ENCODE assay signal across 16 cellular contexts in genomic region chr16:53476867-53477266, GRCh38. TPM values are rescaled to one million over a fixed set of nuclear protein-coding genes. Genes with fewer than 3 reads are reported as not detected.
DNase-seq lines count a peak whose midpoint lies in the region; ATAC-seq and TF ChIP-seq lines count a peak whose summit lies in the region.
"Had no signal": no experiment of that assay in that cellular context is flagged by ENCODE, and none has a peak within 500 bp of the region (broad histone marks: within the 10 kb centered on the region; RNA-seq: fewer than 3 reads in every experiment).

No MANE protein-coding gene starts in this region.

- H3K4me3 Mint-ChIP-seq in T-helper 1 cell treated with Interleukin-12 subunit alpha and Interleukin-12 subunit beta and Interleukin-4 antibody, amounts not matched to agents 30 μg/mL and 1 μg/mL, for 36 hours, result peak overlapping the region; percentile 63
- H3K4me3 Mint-ChIP-seq in CD4-positive, CD25-positive, alpha-beta regulatory T cell, result peak overlapping the region in 3 of 4 donors; percentile 33 to 66 (median 46)
- H3K4me3 Mint-ChIP-seq in activated CD8-positive, alpha-beta T cell treated with anti-CD3 and anti-CD28 coated beads for 36 hours, result peak overlapping the region; percentile 8
- H3K4me3 Mint-ChIP-seq in effector memory CD8-positive, alpha-beta T cell, result peak overlapping the region in 1 of 2 donors; percentile 14
- H3K4me3 Mint-ChIP-seq: HFFc6 had no signal

- H3K27me3 Mint-ChIP-seq in T-helper 1 cell treated with Interleukin-12 subunit alpha and Interleukin-12 subunit beta and Interleukin-4 antibody, amounts not matched to agents 30 μg/mL and 1 μg/mL, for 36 hours (ENCODE audit: low read depth), result no peaks in the 10 kb centered on the region
- no peaks in the 10 kb centered on the region for H3K27me3 Mint-ChIP-seq in CD4-positive, CD25-positive, alpha-beta regulatory T cell
- no peaks in the 10 kb centered on the region for H3K27me3 Mint-ChIP-seq in activated CD8-positive, alpha-beta T cell treated with anti-CD3 and anti-CD28 coated beads for 36 hours
- H3K27me3 Mint-ChIP-seq in effector memory CD8-positive, alpha-beta T cell, result no peaks in the 10 kb centered on the region

- no peak for TF ChIP-seq EP300 in transverse colon (IDR thresholded peaks at IDR 0.05; ENCODE audit: low read depth)

- peaks cover 94% of the 10 kb centered on the region for H3K36me3 ChIP-seq in CD4-positive, CD25-positive, alpha-beta regulatory T cell (ENCODE audit: control insufficient read depth, insufficient read depth, low read length)
- H3K36me3 ChIP-seq in transverse colon, result peaks cover 0 to 62% (median 25%) of the 10 kb centered on the region in 4 donors

- intact Hi-C loops in activated CD8-positive, alpha-beta T cell treated with anti-CD3 and anti-CD28 coated beads for 36 hours (cut with micrococcal nuclease), result no loop called here
- intact Hi-C loops in left colon (cut with DNase I, micrococcal nuclease) (no loop called here), transverse colon (cut with DNase I; ENCODE audit: low total_unique reads) (no loop called here)

- no peak for TF ChIP-seq POLR2A in transverse colon (IDR thresholded peaks at IDR 0.05)

- in situ Hi-C loops in transverse colon (cut with MboI; ENCODE audit: low pct_ligation_motif_present in 1 of 4, low pct_unique_long_range_greater_than_20kb in 1 of 4, low sequenced_read_pairs in 3 of 4), result loop anchor here in 1 of 4 donors (25.0 kb wide), 1 partner anchor 190 kb away; no protein-coding TSS in a partner anchor

- DNase-seq in T-helper 1 cell (no peak), left colon (no peak), transverse colon (no peak)
- no peak for DNase-seq in CD4-positive, CD25-positive, alpha-beta regulatory T cell
- no peak for DNase-seq in activated CD8-positive, alpha-beta T cell treated with anti-CD3 and anti-CD28 coated beads for 36 hours
- no peak for DNase-seq in effector memory CD8-positive, alpha-beta T cell
- DNase-seq: Caco-2, HFFc6, NCI-H1105, NCI-H1694 treated with DMSO at 0.1 percent for 48 hours, NCI-H446 treated with DMSO at 0.1 percent for 48 hours, NCI-H774 had no signal

- H3K4me1 ChIP-seq in CD4-positive, CD25-positive, alpha-beta regulatory T cell (ENCODE audit: control insufficient read depth, insufficient read depth, low read length, poor library complexity, severe bottlenecking), result peaks cover 7% of the 10 kb centered on the region
- no peaks in the 10 kb centered on the region for H3K4me1 ChIP-seq in transverse colon
- H3K4me1 ChIP-seq: Caco-2 had no signal

- peaks cover 9% of the 10 kb centered on the region for H3K9me3 Mint-ChIP-seq in T-helper 1 cell treated with Interleukin-12 subunit alpha and Interleukin-12 subunit beta and Interleukin-4 antibody, amounts not matched to agents 30 μg/mL and 1 μg/mL, for 36 hours
- H3K9me3 Mint-ChIP-seq in CD4-positive, CD25-positive, alpha-beta regulatory T cell, result peaks cover 0 to 10% (median 2%) of the 10 kb centered on the region in 7 donors
- no peaks in the 10 kb centered on the region for H3K9me3 Mint-ChIP-seq in activated CD8-positive, alpha-beta T cell treated with anti-CD3 and anti-CD28 coated beads for 36 hours
- no peaks in the 10 kb centered on the region for H3K9me3 Mint-ChIP-seq in effector memory CD8-positive, alpha-beta T cell
- H3K9me3 Mint-ChIP-seq: HFFc6 had no signal

- no peaks in the 10 kb centered on the region for H3K27me3 ChIP-seq in CD4-positive, CD25-positive, alpha-beta regulatory T cell (ENCODE audit: control insufficient read depth, insufficient read depth, low read length)
- H3K27me3 ChIP-seq in transverse colon, result no peaks in the 10 kb centered on the region

- peaks cover 27% of the 10 kb centered on the region for H3K4me1 Mint-ChIP-seq in T-helper 1 cell treated with Interleukin-12 subunit alpha and Interleukin-12 subunit beta and Interleukin-4 antibody, amounts not matched to agents 30 μg/mL and 1 μg/mL, for 36 hours (ENCODE audit: low read depth)
- peaks cover 29 to 62% (median 34%) of the 10 kb centered on the region in 4 donors for H3K4me1 Mint-ChIP-seq in CD4-positive, CD25-positive, alpha-beta regulatory T cell
- peaks cover 56% of the 10 kb centered on the region for H3K4me1 Mint-ChIP-seq in activated CD8-positive, alpha-beta T cell treated with anti-CD3 and anti-CD28 coated beads for 36 hours (ENCODE audit: low read depth)
- H3K4me1 Mint-ChIP-seq in effector memory CD8-positive, alpha-beta T cell (ENCODE audit: low read depth in 2 of 2), result peaks cover 29 to 42% of the 10 kb centered on the region in 2 donors

- H3K27ac Mint-ChIP-seq in T-helper 1 cell treated with Interleukin-12 subunit alpha and Interleukin-12 subunit beta and Interleukin-4 antibody, amounts not matched to agents 30 μg/mL and 1 μg/mL, for 36 hours, result peak overlapping the region; percentile 72
- peak overlapping the region in 2 of 3 donors; percentile 72 to 76 for H3K27ac Mint-ChIP-seq in CD4-positive, CD25-positive, alpha-beta regulatory T cell
- peak overlapping the region; percentile 70 for H3K27ac Mint-ChIP-seq in activated CD8-positive, alpha-beta T cell treated with anti-CD3 and anti-CD28 coated beads for 36 hours
- peak overlapping the region; percentile 81 to 84 for H3K27ac Mint-ChIP-seq in effector memory CD8-positive, alpha-beta T cell
- H3K27ac Mint-ChIP-seq: HFFc6 had no signal

- 78 to 96% methylated on average over 2 of the region's 2 CpGs for WGBS in transverse colon (ENCODE audit: low coverage in 1 of 2), 2 donors

- H3K9me3 ChIP-seq in CD4-positive, CD25-positive, alpha-beta regulatory T cell (ENCODE audit: control insufficient read depth in 2 of 2, low read length in 2 of 2), result peaks cover 5 to 8% of the 10 kb centered on the region in 2 experiments
- H3K9me3 ChIP-seq in transverse colon, result no peaks in the 10 kb centered on the region
- H3K9me3 ChIP-seq: Caco-2 had no signal

- CTCF ChIA-PET in activated CD8-positive, alpha-beta T cell treated with anti-CD3 and anti-CD28 coated beads for 36 hours (lab: Charles Lee), result interaction anchor here (1.0 to 1.1 kb wide), 2 partner anchors 18 to 19 kb away, joined by 3 read pairs; no protein-coding TSS in a partner anchor

- POLR2A ChIA-PET in activated CD8-positive, alpha-beta T cell treated with anti-CD3 and anti-CD28 coated beads for 36 hours (lab: Charles Lee), result interaction anchor here (1.2 to 1.9 kb wide), 3 partner anchors 8 to 19 kb away, joined by 3 to 5 read pairs (median 3); no protein-coding TSS in a partner anchor

- peak overlapping the region; percentile 39 for H3K4me3 ChIP-seq in CD4-positive, CD25-positive, alpha-beta regulatory T cell (ENCODE audit: low read depth, low read length)
- no peak overlapping the region for H3K4me3 ChIP-seq in transverse colon

- ATAC-seq in CD4-positive, CD25-positive, alpha-beta regulatory T cell (ENCODE audit: low read depth in 2 of 2), result no peak
- ATAC-seq in activated CD8-positive, alpha-beta T cell treated with anti-CD3 and anti-CD28 coated beads for 36 hours, result no peak
- no peak for ATAC-seq in effector memory CD8-positive, alpha-beta T cell (replicated peaks)
- ATAC-seq in GM21390 (IDR thresholded peaks at IDR 0.05; ENCODE audit: unreplicated experiment), result no peak
- no peak for ATAC-seq in left colon

- H3K27ac ChIP-seq in CD4-positive, CD25-positive, alpha-beta regulatory T cell (ENCODE audit: insufficient read depth, low read length, poor library complexity, severe bottlenecking), result no peak overlapping the region
- H3K27ac ChIP-seq in transverse colon, result no peak overlapping the region
- H3K27ac ChIP-seq: 22Rv1, KMS-11 had no signal

- no peak for TF ChIP-seq CTCF in activated CD8-positive, alpha-beta T cell treated with anti-CD3 and anti-CD28 coated beads for 36 hours (IDR thresholded peaks at IDR 0.05)
- TF ChIP-seq CTCF in transverse colon (IDR thresholded peaks at IDR 0.05), result no peak

- H3K36me3 Mint-ChIP-seq in T-helper 1 cell treated with Interleukin-12 subunit alpha and Interleukin-12 subunit beta and Interleukin-4 antibody, amounts not matched to agents 30 μg/mL and 1 μg/mL, for 36 hours (ENCODE audit: low read depth), result peaks cover 85% of the 10 kb centered on the region
- H3K36me3 Mint-ChIP-seq in CD4-positive, CD25-positive, alpha-beta regulatory T cell, result peaks cover 86% of the 10 kb centered on the region
- H3K36me3 Mint-ChIP-seq in activated CD8-positive, alpha-beta T cell treated with anti-CD3 and anti-CD28 coated beads for 36 hours (ENCODE audit: low read depth), result peaks cover 83% of the 10 kb centered on the region
- peaks cover 95% of the 10 kb centered on the region for H3K36me3 Mint-ChIP-seq in effector memory CD8-positive, alpha-beta T cell (ENCODE audit: insufficient read depth)

RNA-seq across cellular contexts. Expression of gene AKTIP, which starts 26.1 kb away (rescaled TPM):
- total RNA-seq in CD4-positive, CD25-positive, alpha-beta regulatory T cell, result 60.0 TPM
- polyA plus RNA-seq in CD4-positive, CD25-positive, alpha-beta regulatory T cell, result 100 to 1,000 TPM in 1 of 4 donors, 10 to 100 TPM in 3; 74.1 to 109 (median 83.7) TPM
- 10 to 100 TPM; 24.4 to 24.7 TPM for total RNA-seq in activated CD8-positive, alpha-beta T cell treated with anti-CD3 and anti-CD28 coated beads for 36 hours
- 10 to 100 TPM; 29.4 to 32.7 TPM for total RNA-seq in left colon
- total RNA-seq in transverse colon, result 10 to 100 TPM; 37.0 to 68.7 (median 50.5) TPM

RNA-seq across cellular contexts. Expression of gene RBL2, which starts 42.6 kb away (rescaled TPM):
- 208 TPM for total RNA-seq in CD4-positive, CD25-positive, alpha-beta regulatory T cell
- polyA plus RNA-seq in CD4-positive, CD25-positive, alpha-beta regulatory T cell, result 100 to 1,000 TPM; 168 to 215 (median 205) TPM
- total RNA-seq in activated CD8-positive, alpha-beta T cell treated with anti-CD3 and anti-CD28 coated beads for 36 hours, result 10 to 100 TPM; 67.2 to 73.5 TPM
- total RNA-seq in left colon, result 10 to 100 TPM; 48.5 to 63.2 TPM
- 100 to 1,000 TPM in 1 of 4 donors, 10 to 100 TPM in 3; 27.7 to 115 (median 64.0) TPM for total RNA-seq in transverse colon
